Comparison of ENCODE assay signal across 25 cellular contexts in the genomic region with DNA sequence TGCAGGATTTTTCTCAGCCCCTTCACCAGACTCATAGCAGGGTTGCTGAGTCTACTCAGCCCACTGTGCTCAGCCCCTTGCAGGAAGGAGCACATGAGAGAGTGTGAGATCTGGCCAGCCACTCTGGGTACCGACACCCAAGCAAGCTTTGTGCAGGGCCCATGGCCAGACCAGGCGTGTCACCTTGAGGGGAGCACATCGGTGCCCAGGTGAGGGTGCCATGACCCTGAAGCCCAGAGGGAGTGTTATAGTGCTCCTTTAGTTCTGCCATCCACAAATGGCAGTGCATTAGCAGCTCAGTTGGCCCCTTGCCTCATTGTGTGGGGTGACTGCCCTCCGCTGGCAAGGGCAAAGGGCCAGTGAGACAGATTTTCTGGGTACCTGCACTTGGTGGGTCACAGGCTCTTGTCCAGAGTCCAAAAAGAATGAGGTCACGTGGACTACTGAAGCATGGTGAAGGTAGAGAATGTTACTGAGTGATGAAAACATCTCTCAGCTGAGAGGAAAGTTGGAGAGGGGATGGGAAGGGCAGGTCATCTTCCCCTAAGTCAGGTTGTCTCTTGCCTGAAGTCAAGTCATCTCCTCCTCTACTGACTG.
DNase-seq lines count a peak whose midpoint lies in the region; ATAC-seq, FAIRE-seq and TF ChIP-seq lines count a peak whose summit lies in the region.
"Had no signal": no experiment of that assay in that cellular context is flagged by ENCODE, and none has a peak within 500 bp of the region (broad histone marks: within the 10 kb centered on the region; RNA-seq: fewer than 3 reads in every experiment).

No MANE protein-coding gene starts in this region.

- no peaks in the 10 kb centered on the region; the same call in 1 of the 2 replicates for H3K36me3 ChIP-seq in GM23338 (ENCODE audit: insufficient read depth)
- H3K36me3 ChIP-seq: Peyer's patch had no signal

- H3K27ac Mint-ChIP-seq in GM23338, result no peak overlapping the region
- H3K27ac Mint-ChIP-seq in stimulated activated effector memory CD8-positive, alpha-beta T cell treated with anti-CD3 and anti-CD28 coated beads, Interleukin-12 subunit alpha, Interleukin-12 subunit beta, amount 100 ng/mL, for 72 hours, result no peak overlapping the region

- no peaks in the 10 kb centered on the region for H3K9me2 ChIP-seq in GM23338 (ENCODE audit: insufficient read depth)
- H3K9me2 ChIP-seq: SK-N-SH had no signal

- no peak overlapping the region for H3K4me3 ChIP-seq in GM23338
- H3K4me3 ChIP-seq: Peyer's patch had no signal

- no peaks in the 10 kb centered on the region for H4K20me1 ChIP-seq in GM23338 (replicated peaks; ENCODE audit: insufficient read depth)

- H3F3A ChIP-seq in GM23338 (replicated peaks; ENCODE audit: low read depth), result no peaks in the 10 kb centered on the region

- TF ChIP-seq CTCF in GM23338 (conservative IDR thresholded peaks at IDR 0.05; ENCODE audit: low read depth in 2 of 2) (peak in 1 of 2 experiments; percentile 39; a peak in 2 of 4 replicates), foreskin keratinocyte (conservative IDR thresholded peaks at IDR 0.05) (peak; percentile 4), GM13976 (IDR thresholded peaks at IDR 0.05; ENCODE audit: borderline replicate concordance, control extremely low read depth, extremely low read depth, insufficient read depth, missing control alignments) (no peak)

- H3K79me2 ChIP-seq in GM23338 (replicated peaks; ENCODE audit: insufficient read depth), result peaks cover 18% of the 10 kb centered on the region

- in situ Hi-C loops in GM13976 (cut with MboI; ENCODE audit: low sequenced_read_pairs, unreplicated experiment), result no loop called here

- no peak for ATAC-seq in GM23338
- no peak for ATAC-seq in foreskin keratinocyte
- ATAC-seq in stimulated activated effector memory CD8-positive, alpha-beta T cell treated with anti-CD3 and anti-CD28 coated beads, Interleukin-12 subunit alpha, Interleukin-12 subunit beta, amount 100 ng/mL, for 72 hours, result peak; percentile 43
- ATAC-seq: HepG2 had no signal

- peaks cover 35% of the 10 kb centered on the region for H3K4me1 Mint-ChIP-seq in GM23338
- H3K4me1 Mint-ChIP-seq in stimulated activated effector memory CD8-positive, alpha-beta T cell treated with anti-CD3 and anti-CD28 coated beads, Interleukin-12 subunit alpha, Interleukin-12 subunit beta, amount 100 ng/mL, for 72 hours, result no peaks in the 10 kb centered on the region

- no peaks in the 10 kb centered on the region for H3K27me3 Mint-ChIP-seq in GM23338 (ENCODE audit: insufficient read depth, low read depth, poor library complexity)

- no peak for DNase-seq in GM23338 (ENCODE audit: low spot score)
- DNase-seq in RCC 7860 (ENCODE audit: low spot score), result peak; percentile 17
- DNase-seq in foreskin keratinocyte, result no peak
- no peak for DNase-seq in stimulated activated effector memory CD8-positive, alpha-beta T cell treated with anti-CD3 and anti-CD28 coated beads, Interleukin-12 subunit alpha, Interleukin-12 subunit beta, amount 100 ng/mL, for 72 hours (ENCODE audit: low spot score in 2 of 2)
- DNase-seq in GM13976 (ENCODE audit: low spot score), result no peak
- DNase-seq in NCI-H2107 treated with DMSO at 0.1 percent for 48 hours (lab: John Stamatoyannopoulos, UW; ENCODE audit: unreplicated experiment), result no peak
- no peak for DNase-seq in NCI-H1105 treated with DMSO at 0.1 percent for 48 hours (lab: John Stamatoyannopoulos, UW)
- DNase-seq: DMS153, DND-41, H7, Kasumi-1, MV-4-11, NCI-H1694, NCI-H2029 treated with DMSO at 0.1 percent for 48 hours, NCI-H2171, NCI-H226, NCI-H510A, NCI-H69, OCI-M1, Peyer's patch, SIG-M5, SK-N-SH, SW 1271 had no signal

- H3K36me3 Mint-ChIP-seq in GM23338 (ENCODE audit: low read depth), result no peaks in the 10 kb centered on the region
- H3K36me3 Mint-ChIP-seq in stimulated activated effector memory CD8-positive, alpha-beta T cell treated with anti-CD3 and anti-CD28 coated beads, Interleukin-12 subunit alpha, Interleukin-12 subunit beta, amount 100 ng/mL, for 72 hours, result no peaks in the 10 kb centered on the region

- H3K9me3 Mint-ChIP-seq in GM23338, result no peaks in the 10 kb centered on the region
- H3K9me3 Mint-ChIP-seq in stimulated activated effector memory CD8-positive, alpha-beta T cell treated with anti-CD3 and anti-CD28 coated beads, Interleukin-12 subunit alpha, Interleukin-12 subunit beta, amount 100 ng/mL, for 72 hours, result no peaks in the 10 kb centered on the region

- no peak overlapping the region for H3K27ac ChIP-seq in GM23338 (ENCODE audit: low read depth)
- no peak overlapping the region for H3K27ac ChIP-seq in foreskin keratinocyte
- H3K27ac ChIP-seq: Peyer's patch had no signal

- no peak overlapping the region for H3K4me3 Mint-ChIP-seq in GM23338
- H3K4me3 Mint-ChIP-seq in stimulated activated effector memory CD8-positive, alpha-beta T cell treated with anti-CD3 and anti-CD28 coated beads, Interleukin-12 subunit alpha, Interleukin-12 subunit beta, amount 100 ng/mL, for 72 hours, result no peak overlapping the region

- FAIRE-seq in RCC 7860 (lab: Jason Lieb, UNC), result no peak
- FAIRE-seq: GM19239, HepG2 had no signal

- no peak overlapping the region for H2AFZ ChIP-seq in GM23338

- H3K4me1 ChIP-seq in GM23338 (ENCODE audit: insufficient read depth), result peaks cover 36% of the 10 kb centered on the region
- H3K4me1 ChIP-seq in foreskin keratinocyte, result no peaks in the 10 kb centered on the region
- H3K4me1 ChIP-seq: Peyer's patch had no signal

- H3K27me3 ChIP-seq in GM23338 (ENCODE audit: insufficient read depth) (no peaks in the 10 kb centered on the region), foreskin keratinocyte (no peaks in the 10 kb centered on the region)
- H3K27me3 ChIP-seq: Peyer's patch had no signal

- H3K4me2 ChIP-seq in GM23338, result no peak overlapping the region
- H3K4me2 ChIP-seq: SK-N-SH had no signal

TF ChIP-seq in GM23338, 12 proteins besides CTCF, POLR2A, EP300 and RAD21:
- TF ChIP-seq POLR2AphosphoS5 (IDR thresholded peaks at IDR 0.05; ENCODE audit: low read depth) (peak; percentile 25; the same call in 1 of the 2 replicates), NANOG (IDR thresholded peaks at IDR 0.05; ENCODE audit: borderline replicate concordance) (no peak)
TF ChIP-seq in GM23338: peak in this region for 1.
